In the genomic region with DNA sequence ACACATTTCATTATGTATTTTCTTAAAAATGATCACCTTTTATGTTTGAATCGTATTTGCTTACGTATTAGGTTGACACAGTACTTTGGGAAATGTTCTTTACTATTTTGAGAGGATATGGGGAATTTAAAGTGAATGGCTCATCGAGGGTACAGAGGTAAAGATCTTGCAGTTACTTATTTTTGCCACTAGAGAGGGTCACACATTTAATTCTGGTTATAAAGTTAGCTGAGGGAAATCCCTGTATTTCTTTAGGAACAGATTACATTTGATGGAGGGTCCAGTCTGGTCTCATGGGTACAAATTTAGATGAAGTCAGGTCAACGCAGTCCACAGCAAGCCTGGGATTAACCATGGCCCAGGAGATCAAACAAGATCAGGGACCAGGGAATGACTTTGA, we compare ENCODE assay signal across 12 cellular contexts. TPM values are rescaled to one million over a fixed set of nuclear protein-coding genes. Genes with fewer than 3 reads are reported as not detected.
DNase-seq lines count a peak whose midpoint lies in the region; ATAC-seq, FAIRE-seq and TF ChIP-seq lines count a peak whose summit lies in the region.
"Had no signal": no experiment of that assay in that cellular context is flagged by ENCODE, and none has a peak within 500 bp of the region (broad histone marks: within the 10 kb centered on the region; RNA-seq: fewer than 3 reads in every experiment).

No MANE protein-coding gene starts in this region.

- H3K9me3 ChIP-seq in hepatocyte (ENCODE audit: low read depth) = no peaks in the 10 kb centered on the region

- no peak overlapping the region for H2AFZ ChIP-seq in hepatocyte

- in situ Hi-C loops in SK-MEL-5 (cut with HindIII; ENCODE audit: low pct_unique_long_range_greater_than_20kb, low sequenced_read_pairs) = no loop called here

- H3K27ac ChIP-seq in hepatocyte = no peak overlapping the region

- FAIRE-seq in GM19239 (lab: Jason Lieb, UNC) = peak; percentile 49

- no peaks in the 10 kb centered on the region for H3K36me3 ChIP-seq in hepatocyte (replicated peaks; ENCODE audit: insufficient read depth, low read depth)

- H3K79me2 ChIP-seq in hepatocyte = no peaks in the 10 kb centered on the region

- H3K27me3 ChIP-seq in hepatocyte = no peaks in the 10 kb centered on the region

- H3K4me1 ChIP-seq in hepatocyte (ENCODE audit: insufficient read depth) = no peaks in the 10 kb centered on the region

- no peak overlapping the region for H3K4me2 ChIP-seq in hepatocyte

- ATAC-seq in GM19397 (IDR thresholded peaks at IDR 0.05; ENCODE audit: unreplicated experiment) = no peak

- intact Hi-C loops in posterior vena cava (cut with DNase I) = no loop called here

- WGBS in hepatocyte (ENCODE audit: low lambda C conversion rate, missing lambda C conversion rate) = 71% methylated on average over 4 of the region's 4 CpGs

- H3K9me2 ChIP-seq in hepatocyte (replicated peaks; ENCODE audit: insufficient read depth) = no peaks in the 10 kb centered on the region

- TF ChIP-seq CTCF in hepatocyte (IDR thresholded peaks at IDR 0.05; ENCODE audit: poor library complexity) = peak; percentile 34

- peak; percentile 15 to 19 for DNase-seq in AML-193 (lab: John Stamatoyannopoulos, UW)
- DNase-seq in GM19239 (ENCODE audit: insufficient read length, low spot score) = no peak
- DNase-seq in SK-MEL-5 (ENCODE audit: low read depth, low spot score) = peak; percentile 56
- no peak for DNase-seq in hepatocyte (ENCODE audit: low spot score)
- DNase-seq in posterior vena cava (ENCODE audit: low spot score) = no peak
- no peak for DNase-seq in NCI-H187 treated with DMSO at 0.1 percent for 48 hours (lab: John Stamatoyannopoulos, UW)
- no peak for DNase-seq in activated CD8-positive, alpha-beta memory T cell treated with anti-CD3 and anti-CD28 coated beads, Interleukin-2, amount 50 U/mL, for 48 hours
- DNase-seq: COR-L47, GOT3, SHP77 had no signal

- no peak overlapping the region for H3K4me3 ChIP-seq in hepatocyte

- no peaks in the 10 kb centered on the region for H4K20me1 ChIP-seq in hepatocyte (ENCODE audit: insufficient read depth, poor library complexity, severe bottlenecking)

RNA-seq across cellular contexts. Expression of gene DYNC2LI1, which starts 24.5 kb away (rescaled TPM):
- total RNA-seq in SK-MEL-5 (2014; rRNA removed; shearing (Covaris generic)) = 61.7 and 75.9 TPM in 2 replicates
- polyA plus RNA-seq in SK-MEL-5 (2015; cell fraction: cytosol; rRNA removed) = 31.1 and 39.6 TPM in 2 replicates
- 68.5 and 72.8 TPM in 2 replicates for polyA plus RNA-seq in SK-MEL-5 (2015; cell fraction: nucleus; rRNA removed)
- total RNA-seq in hepatocyte (31.5 and 40.4 TPM in 2 replicates), posterior vena cava (10 to 100 TPM in 1 of 2 donors, 1 to 10 TPM in 1; 9.2 to 18.3 TPM)
- 22.7 and 27.2 TPM in 2 replicates for polyA plus RNA-seq in hepatocyte

RNA-seq across cellular contexts. Expression of gene ABCG5, which starts 40.3 kb away (rescaled TPM):
- 0.08 and 0.11 TPM in 2 replicates for total RNA-seq in SK-MEL-5 (2014; rRNA removed; shearing (Covaris generic))
- polyA plus RNA-seq in SK-MEL-5 (2015; cell fraction: cytosol; rRNA removed) = 0.12 TPM in 1 of 2 replicates, not detected in the other
- polyA plus RNA-seq in SK-MEL-5 (2015; cell fraction: nucleus; rRNA removed) = not detected in 2 replicates
- total RNA-seq in hepatocyte (3.8 and 5.4 TPM in 2 replicates), posterior vena cava (not detected)
- 1.8 and 5.4 TPM in 2 replicates for polyA plus RNA-seq in hepatocyte
- total RNA-seq: fibroblast of lung had no signal
- polyA plus RNA-seq: fibroblast of lung had no signal

RNA-seq across cellular contexts. Expression of gene ABCG8, which starts 40.5 kb away (rescaled TPM):
- total RNA-seq in SK-MEL-5 (2014; rRNA removed; shearing (Covaris generic)) = not detected in 2 replicates
- not detected in 2 replicates for polyA plus RNA-seq in SK-MEL-5 (2015; cell fraction: cytosol; rRNA removed)
- polyA plus RNA-seq in SK-MEL-5 (2015; cell fraction: nucleus; rRNA removed) = 0.02 TPM in 1 of 2 replicates, not detected in the other
- 4.5 and 4.7 TPM in 2 replicates for total RNA-seq in hepatocyte
- 1.8 and 6.5 TPM in 2 replicates for polyA plus RNA-seq in hepatocyte
- total RNA-seq in posterior vena cava = not detected
- total RNA-seq: fibroblast of lung had no signal
- polyA plus RNA-seq: fibroblast of lung had no signal

Comparison
In these comparisons a context has a peak if more than half of its experiments do, and no peak if none do; other contexts are left out.
1. DNase-seq: peak in AML-193 (2 of 2) and SK-MEL-5 (single experiment); none in GM19239 (single experiment), hepatocyte (single experiment), posterior vena cava (single experiment), NCI-H187 treated with DMSO at 0.1 percent for 48 hours (single experiment) and activated CD8-positive, alpha-beta memory T cell treated with anti-CD3 and anti-CD28 coated beads, Interleukin-2, amount 50 U/mL, for 48 hours (single experiment).